Comparison of ENCODE assay signal across 12 cellular contexts in the genomic region with DNA sequence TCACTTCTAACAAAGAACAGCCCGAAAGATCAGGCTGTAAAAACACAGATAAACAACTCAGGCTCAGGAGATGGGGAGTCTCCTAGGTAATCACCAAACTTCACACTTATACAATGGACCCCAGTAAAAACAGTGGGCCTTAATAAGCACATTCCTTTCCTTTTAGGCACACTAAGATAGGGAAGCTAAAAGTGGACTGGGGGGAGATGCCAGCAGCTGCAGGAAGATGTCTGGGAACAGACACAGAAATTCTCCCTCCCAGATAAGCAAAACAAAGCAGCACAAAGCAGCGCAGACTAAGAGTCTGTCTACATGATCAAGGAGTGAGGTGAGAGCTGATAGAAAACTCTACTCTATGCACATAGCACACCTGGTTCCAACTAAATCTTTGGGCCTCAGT. TPM values are rescaled to one million over a fixed set of nuclear protein-coding genes. Genes with fewer than 3 reads are reported as not detected.
DNase-seq lines count a peak whose midpoint lies in the region; ATAC-seq and TF ChIP-seq lines count a peak whose summit lies in the region.
"Had no signal": no experiment of that assay in that cellular context is flagged by ENCODE, and none has a peak within 500 bp of the region (broad histone marks: within the 10 kb centered on the region; RNA-seq: fewer than 3 reads in every experiment).

No MANE protein-coding gene starts in this region.

- intact Hi-C loops in PC-3 (cut with micrococcal nuclease): no loop called here

- no peaks in the 10 kb centered on the region for H3K36me3 ChIP-seq in ACC112 (ENCODE audit: insufficient read depth, low read length)
- no peaks in the 10 kb centered on the region for H3K36me3 ChIP-seq in PC-3 (ENCODE audit: low read depth, low read length)
- H3K36me3 ChIP-seq in endodermal cell (ENCODE audit: control insufficient read depth, insufficient read depth, low read length): no peaks in the 10 kb centered on the region
- H3K36me3 ChIP-seq in HAP-1 (replicated peaks): no peaks in the 10 kb centered on the region

- H3K4me3 ChIP-seq in ACC112 (ENCODE audit: low read depth, low read length): peak overlapping the region; percentile 66
- H3K4me3 ChIP-seq in PC-3 (ENCODE audit: low read length): peak overlapping the region; percentile 63
- H3K4me3 ChIP-seq in endodermal cell (ENCODE audit: low read length): no peak overlapping the region
- H3K4me3 ChIP-seq in HAP-1: no peak overlapping the region
- H3K4me3 ChIP-seq: GM23338 had no signal

- peak overlapping the region; percentile 84 for H2AFZ ChIP-seq in ACC112 (ENCODE audit: low read length, unreplicated experiment)
- peak overlapping the region; percentile 67; the same call in 1 of the 2 replicates for H2AFZ ChIP-seq in PC-3 (ENCODE audit: low read length)

- H3K27me3 Mint-ChIP-seq in endodermal cell (ENCODE audit: insufficient read depth) (peaks cover 2% of the 10 kb centered on the region), mesothelial cell of epicardium (ENCODE audit: low read depth) (no peaks in the 10 kb centered on the region)

- 80% methylated on average over 2 of the region's 2 CpGs; no CpG with 5 or more reads in 1 of the 2 experiments for WGBS in endodermal cell (ENCODE audit: insufficient coverage in 1 of 2, insufficient read length in 1 of 2), 2 experiments

- no peaks in the 10 kb centered on the region for H4K20me1 ChIP-seq in PC-3 (ENCODE audit: low read length)

- H3K27ac ChIP-seq in ACC112 (ENCODE audit: low read depth, low read length): peak overlapping the region; percentile 77
- H3K27ac ChIP-seq in PC-3 (ENCODE audit: low read length): peak overlapping the region; percentile 92
- no peak overlapping the region for H3K27ac ChIP-seq in endodermal cell (ENCODE audit: low read depth, low read length)

- H3K4me1 Mint-ChIP-seq in endodermal cell (peaks cover 18% of the 10 kb centered on the region), mesothelial cell of epicardium (peaks cover 7% of the 10 kb centered on the region)
- H3K4me1 Mint-ChIP-seq: GM23338 had no signal

- H3K9ac ChIP-seq in PC-3 (ENCODE audit: low read length): peak overlapping the region; percentile 80
- peak overlapping the region; percentile 23 for H3K9ac ChIP-seq in endodermal cell (ENCODE audit: extremely low read depth, low read length, poor library complexity, severe bottlenecking)

- H3K4me3 Mint-ChIP-seq in endodermal cell (no peak overlapping the region), mesothelial cell of epicardium (no peak overlapping the region)
- H3K4me3 Mint-ChIP-seq: activated CD8-positive, alpha-beta T cell treated with anti-CD3 and anti-CD28 coated beads, Interleukin-2, amount 10 ng/mL, durations not matched to agents 7 days and 5 days; GM23338 had no signal

- H3K9me3 ChIP-seq in PC-3 (ENCODE audit: low read length) (no peaks in the 10 kb centered on the region), endodermal cell (ENCODE audit: control insufficient read depth, low read length) (peaks cover 57% of the 10 kb centered on the region), HAP-1 (no peaks in the 10 kb centered on the region)

- H3K36me3 Mint-ChIP-seq in endodermal cell (ENCODE audit: low read depth): peaks cover 16% of the 10 kb centered on the region
- H3K36me3 Mint-ChIP-seq in mesothelial cell of epicardium: peaks cover 25% of the 10 kb centered on the region

- peak overlapping the region; percentile 87 for H3K4me2 ChIP-seq in PC-3 (ENCODE audit: low read length)
- H3K4me2 ChIP-seq: GM23338 had no signal

- H3F3A ChIP-seq in PC-3 (ENCODE audit: low read length, unreplicated experiment): peaks cover 15% of the 10 kb centered on the region

- no peak for TF ChIP-seq CTCF in PC-3 (conservative IDR thresholded peaks at IDR 0.05; ENCODE audit: low read depth, low read length)
- TF ChIP-seq CTCF in endodermal cell (conservative IDR thresholded peaks at IDR 0.05): no peak
- TF ChIP-seq CTCF in mesothelial cell of epicardium (IDR thresholded peaks at IDR 0.05; ENCODE audit: unreplicated experiment): no peak
- no peak for TF ChIP-seq CTCF in GM20000 (IDR thresholded peaks at IDR 0.05; ENCODE audit: extremely low read depth, missing control alignments)

- H3K27ac Mint-ChIP-seq in endodermal cell (peak overlapping the region; percentile 78), mesothelial cell of epicardium (peak overlapping the region; percentile 91)
- H3K27ac Mint-ChIP-seq: activated CD8-positive, alpha-beta T cell treated with anti-CD3 and anti-CD28 coated beads, Interleukin-2, amount 10 ng/mL, durations not matched to agents 7 days and 5 days; GM23338 had no signal

- CTCF ChIA-PET in PC-3 (lab: Charles Lee): interaction anchor here (1.1 kb wide), 1 partner anchor 150 kb away, joined by 3 read pairs; no protein-coding TSS in a partner anchor

- no TSS peak for BruUV-seq in PC-3 (replicated peaks; lab: Mats Ljungman, UMichigan)

- ATAC-seq in PC-3: peak; percentile 9
- ATAC-seq: activated CD8-positive, alpha-beta T cell treated with anti-CD3 and anti-CD28 coated beads, Interleukin-2, amount 10 ng/mL, durations not matched to agents 7 days and 5 days had no signal

- POLR2A ChIA-PET in PC-3 (lab: Charles Lee; ENCODE audit: unreplicated experiment): interaction anchor here (0.6 to 1.4 kb wide), 3 partner anchors 30 to 123 kb away, joined by 3 to 4 read pairs (median 4); partner anchors contain the start of genes GNG5 and SPATA1

- peaks cover 72% of the 10 kb centered on the region for H3K9me3 Mint-ChIP-seq in endodermal cell
- peaks cover 38% of the 10 kb centered on the region for H3K9me3 Mint-ChIP-seq in mesothelial cell of epicardium

- H3K4me1 ChIP-seq in ACC112 (ENCODE audit: control insufficient read depth, insufficient read depth, low read length, unreplicated experiment) (peaks cover 39% of the 10 kb centered on the region), PC-3 (ENCODE audit: insufficient read depth, low read length) (peaks cover 37% of the 10 kb centered on the region), endodermal cell (ENCODE audit: control insufficient read depth, insufficient read depth, low read length) (no peaks in the 10 kb centered on the region), HAP-1 (peaks cover 15% of the 10 kb centered on the region)

- no peaks in the 10 kb centered on the region for H3K9me2 ChIP-seq in PC-3 (replicated peaks; ENCODE audit: low read length)

- in situ Hi-C loops in HAP-1 (cut with MboI; ENCODE audit: low sequenced_read_pairs): loop anchor here (25.0 kb wide), 3 partner anchors 166 to 691 kb away; no protein-coding TSS in a partner anchor

- H3K79me2 ChIP-seq in ACC112 (ENCODE audit: control insufficient read depth, insufficient read depth, low read length, unreplicated experiment): no peaks in the 10 kb centered on the region
- H3K79me2 ChIP-seq in PC-3 (ENCODE audit: low read length): no peaks in the 10 kb centered on the region

- H3K27me3 ChIP-seq in ACC112 (ENCODE audit: insufficient read depth, low read length) (no peaks in the 10 kb centered on the region), PC-3 (ENCODE audit: low read length) (no peaks in the 10 kb centered on the region), endodermal cell (ENCODE audit: control insufficient read depth, insufficient read depth, low read length, poor library complexity, severe bottlenecking) (no peaks in the 10 kb centered on the region), HAP-1 (ENCODE audit: low read depth) (no peaks in the 10 kb centered on the region)

- DNase-seq in PC-3 (peak; percentile 29), endodermal cell (no peak), mesothelial cell of epicardium (ENCODE audit: low spot score in 2 of 2, unreplicated experiment in 2 of 2) (no peak), NCI-H748 (lab: John Stamatoyannopoulos, UW; ENCODE audit: unreplicated experiment) (no peak), SIG-M5 treated with dmso at 0.1 percent for 504 hours (lab: John Stamatoyannopoulos, UW; ENCODE audit: unreplicated experiment) (no peak), GM20000 (ENCODE audit: low spot score) (no peak), HAP-1 (ENCODE audit: low spot score in 2 of 2) (no peak)
- DNase-seq: activated CD8-positive, alpha-beta T cell treated with anti-CD3 and anti-CD28 coated beads, Interleukin-2, amount 10 ng/mL, durations not matched to agents 7 days and 5 days; NCI-H526 treated with DMSO at 0.1 percent for 48 hours; T-helper 1 cell had no signal

RNA-seq across cellular contexts. Expression of gene CTBS, which starts 29.0 kb away (rescaled TPM):
- total RNA-seq in PC-3 (2014; rRNA removed) (3.7 and 5.9 TPM in 2 replicates), endodermal cell (10 to 100 TPM; 12.3 to 19.6 TPM), mesothelial cell of epicardium (11.0 to 11.4 TPM (median 11.1 TPM) in 3 replicates)
- polyA plus RNA-seq in endodermal cell (2013, experiment 1 of 2): 13.2 TPM
- 12.3 TPM for polyA plus RNA-seq in endodermal cell (2013, experiment 2 of 2)

Comparison
In these comparisons a context has a peak if more than half of its experiments do, and no peak if none do; other contexts are left out.
1. H3K4me3 ChIP-seq: peak in ACC112 (single experiment) and PC-3 (single experiment); none in endodermal cell (single experiment) and HAP-1 (single experiment).